ENCODE assay signal across 28 cellular contexts in the genomic region with DNA sequence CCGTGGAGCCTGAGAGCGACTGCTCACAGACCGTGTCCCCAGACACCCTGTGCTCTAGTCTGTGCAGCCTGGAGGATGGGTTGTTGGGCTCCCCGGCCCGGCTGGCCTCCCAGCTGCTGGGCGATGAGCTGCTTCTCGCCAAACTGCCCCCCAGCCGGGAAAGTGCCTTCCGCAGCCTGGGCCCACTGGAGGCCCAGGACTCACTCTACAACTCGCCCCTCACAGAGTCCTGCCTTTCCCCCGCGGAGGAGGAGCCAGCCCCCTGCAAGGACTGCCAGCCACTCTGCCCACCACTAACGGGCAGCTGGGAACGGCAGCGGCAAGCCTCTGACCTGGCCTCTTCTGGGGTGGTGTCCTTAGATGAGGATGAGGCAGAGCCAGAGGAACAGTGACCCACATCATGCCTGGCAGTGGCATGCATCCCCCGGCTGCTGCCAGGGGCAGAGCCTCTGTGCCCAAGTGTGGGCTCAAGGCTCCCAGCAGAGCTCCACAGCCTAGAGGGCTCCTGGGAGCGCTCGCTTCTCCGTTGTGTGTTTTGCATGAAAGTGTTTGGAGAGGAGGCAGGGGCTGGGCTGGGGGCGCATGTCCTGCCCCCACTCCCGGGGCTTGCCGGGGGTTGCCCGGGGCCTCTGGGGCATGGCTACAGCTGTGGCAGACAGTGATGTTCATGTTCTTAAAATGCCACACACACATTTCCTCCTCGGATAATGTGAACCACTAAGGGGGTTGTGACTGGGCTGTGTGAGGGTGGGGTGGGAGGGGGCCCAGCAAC. TPM values are rescaled to one million over a fixed set of nuclear protein-coding genes. Genes with fewer than 3 reads are reported as not detected.
A peak's percentile ranks its signal among the peaks of the same experiment; 100 is the strongest.
DNase-seq lines count a peak whose midpoint lies in the region; ATAC-seq, FAIRE-seq and TF ChIP-seq lines count a peak whose summit lies in the region.
"Had no signal": no experiment of that assay in that cellular context is flagged by ENCODE, and none has a peak within 500 bp of the region (broad histone marks: within the 10 kb centered on the region; RNA-seq: fewer than 3 reads in every experiment).

No MANE protein-coding gene starts in this region.

- H3K4me3 ChIP-seq in H1 (ENCODE audit: extremely low read depth in 1 of 4, insufficient read depth in 2 of 4, low read depth in 3 of 4, low read length in 4 of 4) (no peak overlapping the region), neuronal stem cell (ENCODE audit: low read length in 2 of 2) (no peak overlapping the region)
- H3K4me3 ChIP-seq: prostate gland, uterus had no signal

- H2BK15ac ChIP-seq in H1 (ENCODE audit: low read length) (peak overlapping the region; percentile 46; the same call in 1 of the 2 replicates), neuronal stem cell (ENCODE audit: low read length) (no peak overlapping the region)

- no peak overlapping the region; the same call in 1 of the 2 replicates for H4K8ac ChIP-seq in H1 (ENCODE audit: extremely low read depth, insufficient read depth, low read length)
- no peak overlapping the region for H4K8ac ChIP-seq in neuronal stem cell (ENCODE audit: low read depth, low read length)

- H3K14ac ChIP-seq in H1 (ENCODE audit: insufficient read length) (no peak overlapping the region), neuronal stem cell (ENCODE audit: low read length) (no peak overlapping the region)

- CTCF ChIA-PET in H1 (lab: Charles Lee; ENCODE audit: partially characterized antibody), result interaction anchor here (0.9 to 7.4 kb wide), 10 partner anchors 8 to 197 kb away, joined by 3 to 49 read pairs (median 6); partner anchors contain the start of gene FAM131A

- H3K4ac ChIP-seq in H1 (replicated peaks; ENCODE audit: insufficient read length, low read depth, low read length), result no peak overlapping the region
- H3K4ac ChIP-seq in neuronal stem cell (ENCODE audit: low read length), result no peak overlapping the region

- H3K4me1 Mint-ChIP-seq in stimulated activated naive CD8-positive, alpha-beta T cell treated with anti-CD3 and anti-CD28 coated beads, Interleukin-15, amount 100 ng/mL, for 72 hours, result peaks cover 14% of the 10 kb centered on the region
- peaks cover 11% of the 10 kb centered on the region for H3K4me1 Mint-ChIP-seq in nephron progenitor cell

- peak overlapping the region; percentile 13; the same call in 1 of the 2 replicates for H2BK5ac ChIP-seq in H1 (ENCODE audit: low read depth, low read length)
- peak overlapping the region; percentile 83 for H2BK5ac ChIP-seq in neuronal stem cell (ENCODE audit: low read length)

- POLR2A ChIA-PET in H1 (lab: Charles Lee; ENCODE audit: partially characterized antibody), result interaction anchor here (0.5 to 2.4 kb wide), 14 partner anchors 8 to 181 kb away, joined by 3 to 15 read pairs (median 4); partner anchors contain the start of genes ABCF3, CLCN2, FAM131A and POLR2H

- ATAC-seq in stimulated activated naive CD8-positive, alpha-beta T cell treated with anti-CD3 and anti-CD28 coated beads, Interleukin-15, amount 100 ng/mL, for 72 hours, result peak; percentile 14
- ATAC-seq in stimulated activated naive CD8-positive, alpha-beta T cell treated with anti-CD3 and anti-CD28 coated beads, Interleukin-15, Interleukin-2, amounts not matched to agents 100 U/mL and 50 U/mL, for 24 hours, result no peak

- H3K27ac Mint-ChIP-seq in stimulated activated naive CD8-positive, alpha-beta T cell treated with anti-CD3 and anti-CD28 coated beads, Interleukin-15, amount 100 ng/mL, for 72 hours, result no peak overlapping the region
- H3K27ac Mint-ChIP-seq in nephron progenitor cell, result no peak overlapping the region
- H3K27ac Mint-ChIP-seq: activated CD8-positive, alpha-beta T cell treated with anti-CD3 and anti-CD28 coated beads for 36 hours had no signal

- WGBS in H1 (ENCODE audit: extremely low coverage in 1 of 2, insufficient coverage in 1 of 2, insufficient read length in 1 of 2, insufficient replicate concordance in 2 of 2, low coverage in 1 of 2, low lambda C conversion rate in 2 of 2, missing lambda C conversion rate in 1 of 2), 2 experiments, result 85% methylated on average over 22 of the region's 24 CpGs; no CpG with 5 or more reads in 1 of the 2 experiments
- no CpG with 5 or more reads among the region's 24 CpGs for WGBS in neuronal stem cell (ENCODE audit: extremely low coverage in 2 of 2, insufficient read length in 2 of 2, insufficient replicate concordance in 1 of 2), 2 donors

- TF ChIP-seq RAD21 in H1 (IDR thresholded peaks at IDR 0.05 in 1 of 2, conservative IDR thresholded peaks at IDR 0.05 in 1 of 2; ENCODE audit: low read depth in 2 of 2, low read length in 2 of 2), result no peak

- H3K18ac ChIP-seq in H1 (ENCODE audit: extremely low read depth, low read length), result no peak overlapping the region
- H3K18ac ChIP-seq in neuronal stem cell (ENCODE audit: low read length), result peak overlapping the region; percentile 34

- no peak for TF ChIP-seq CTCF in H1 (IDR thresholded peaks at IDR 0.05; ENCODE audit: control extremely low read depth in 1 of 3, insufficient read depth in 1 of 3, low read depth in 1 of 3, low read length in 3 of 3)
- TF ChIP-seq CTCF in nephron progenitor cell (IDR thresholded peaks at IDR 0.05), result no peak

- H2AK5ac ChIP-seq in H1 (ENCODE audit: low read depth, low read length), result no peak overlapping the region
- H2AK5ac ChIP-seq in neuronal stem cell (ENCODE audit: low read depth, low read length), result peak overlapping the region; percentile 48

- H3K4me1 ChIP-seq in H1 (replicated peaks in 1 of 4; ENCODE audit: control insufficient read depth in 3 of 4, insufficient read depth in 4 of 4, low read length in 3 of 4) (peaks cover 0 to 10% (median 7%) of the 10 kb centered on the region in 4 experiments; a peak in 6 of 7 replicates), neuronal stem cell (ENCODE audit: control insufficient read depth in 2 of 2, insufficient read depth in 1 of 2, low read depth in 1 of 2, low read length in 2 of 2) (peaks cover 7 to 9% of the 10 kb centered on the region in 2 donors)
- H3K4me1 ChIP-seq: prostate gland, uterus had no signal

- H2BK120ac ChIP-seq in H1 (replicated peaks; ENCODE audit: low read depth, low read length) (no peak overlapping the region), neuronal stem cell (ENCODE audit: low read depth, low read length) (no peak overlapping the region)

- no peak for TF ChIP-seq POLR2A in H1 (IDR thresholded peaks at IDR 0.05; ENCODE audit: control extremely low read depth in 1 of 2, low read depth in 2 of 2, low read length in 2 of 2)

- H3K79me2 ChIP-seq in H1 (ENCODE audit: control insufficient read depth in 1 of 2, insufficient read depth in 2 of 2, low read length in 2 of 2), result no peaks in the 10 kb centered on the region; a peak in 1 of 4 replicates

- H4K91ac ChIP-seq in H1 (replicated peaks; ENCODE audit: insufficient read length, low read length), result no peak overlapping the region
- H4K91ac ChIP-seq in neuronal stem cell (ENCODE audit: low read depth, low read length, poor library complexity), result peak overlapping the region; percentile 32

- no peak overlapping the region for H3K4me3 Mint-ChIP-seq in stimulated activated naive CD8-positive, alpha-beta T cell treated with anti-CD3 and anti-CD28 coated beads, Interleukin-15, amount 100 ng/mL, for 72 hours
- H3K4me3 Mint-ChIP-seq in nephron progenitor cell, result no peak overlapping the region
- H3K4me3 Mint-ChIP-seq: activated CD8-positive, alpha-beta T cell treated with anti-CD3 and anti-CD28 coated beads for 36 hours; CD4-positive, CD25-positive, alpha-beta regulatory T cell; central memory CD8-positive, alpha-beta T cell had no signal

- H3K36me3 ChIP-seq in H1 (ENCODE audit: control insufficient read depth in 2 of 4, insufficient read depth in 4 of 4, low read length in 3 of 4) (peaks cover 0 to 16% (median 1%) of the 10 kb centered on the region in 4 experiments; a peak in 6 of 8 replicates), neuronal stem cell (replicated peaks in 1 of 2; ENCODE audit: control insufficient read depth in 2 of 2, insufficient read depth in 2 of 2, low read length in 2 of 2) (peaks cover 36 to 59% of the 10 kb centered on the region in 2 donors)
- H3K36me3 ChIP-seq: prostate gland, uterus had no signal

- peaks cover 12% of the 10 kb centered on the region for H3K36me3 Mint-ChIP-seq in nephron progenitor cell (ENCODE audit: low read depth)

- no peaks in the 10 kb centered on the region for H3K9me3 Mint-ChIP-seq in stimulated activated naive CD8-positive, alpha-beta T cell treated with anti-CD3 and anti-CD28 coated beads, Interleukin-15, amount 100 ng/mL, for 72 hours
- no peaks in the 10 kb centered on the region for H3K9me3 Mint-ChIP-seq in nephron progenitor cell
- H3K9me3 Mint-ChIP-seq: activated CD8-positive, alpha-beta T cell treated with anti-CD3 and anti-CD28 coated beads for 36 hours; CD4-positive, CD25-positive, alpha-beta regulatory T cell; central memory CD8-positive, alpha-beta T cell; H9 had no signal

- FAIRE-seq in H1 (lab: Jason Lieb, UNC), result no peak
- FAIRE-seq: GM19239 had no signal

- H3K9ac ChIP-seq in H1 (replicated peaks in 1 of 4; ENCODE audit: extremely low read depth in 1 of 4, low read depth in 3 of 4, low read length in 3 of 4), result 0 out of 7 replicates have a peak overlapping the region, but pooled peaks of 1 of the 4 experiments have one; percentile 17
- H3K9ac ChIP-seq in neuronal stem cell (ENCODE audit: low read depth, low read length, poor library complexity), result peak overlapping the region; percentile 50

- H3K9me3 ChIP-seq in H1 (ENCODE audit: insufficient read depth in 2 of 2, low read depth in 1 of 2, low read length in 1 of 2) (no peaks in the 10 kb centered on the region), neuronal stem cell (replicated peaks in 1 of 2; ENCODE audit: control insufficient read depth in 2 of 2, insufficient read depth in 1 of 2, low read depth in 1 of 2, low read length in 2 of 2) (no peaks in the 10 kb centered on the region)
- H3K9me3 ChIP-seq: prostate gland, uterus had no signal

- no peaks in the 10 kb centered on the region for H3K27me3 Mint-ChIP-seq in stimulated activated naive CD8-positive, alpha-beta T cell treated with anti-CD3 and anti-CD28 coated beads, Interleukin-15, amount 100 ng/mL, for 72 hours
- peaks cover 4% of the 10 kb centered on the region for H3K27me3 Mint-ChIP-seq in nephron progenitor cell (ENCODE audit: low read depth, poor library complexity)
- H3K27me3 Mint-ChIP-seq: activated CD8-positive, alpha-beta T cell treated with anti-CD3 and anti-CD28 coated beads for 36 hours; CD4-positive, CD25-positive, alpha-beta regulatory T cell; central memory CD8-positive, alpha-beta T cell had no signal

- no peaks in the 10 kb centered on the region; the same call in 1 of the 2 replicates for H3K79me1 ChIP-seq in H1 (ENCODE audit: low read depth, low read length)
- H3K79me1 ChIP-seq in neuronal stem cell (ENCODE audit: low read depth, low read length), result peaks cover under 1% of the 10 kb centered on the region

- no peak overlapping the region for H4K5ac ChIP-seq in H1 (ENCODE audit: insufficient read length, low read depth, low read length)

- H3K23ac ChIP-seq in H1 (ENCODE audit: insufficient read length) (no peak overlapping the region), neuronal stem cell (ENCODE audit: low read depth, low read length, poor library complexity) (peak overlapping the region; percentile 80)

- H2BK12ac ChIP-seq in H1 (ENCODE audit: low read depth, low read length), result no peak overlapping the region
- no peak overlapping the region for H2BK12ac ChIP-seq in neuronal stem cell (ENCODE audit: low read length)

- TF ChIP-seq EP300 in H1 (IDR thresholded peaks at IDR 0.05; ENCODE audit: borderline replicate concordance in 1 of 2, low read depth in 2 of 2, low read length in 2 of 2), result no peak

- DNase-seq in stimulated activated naive CD8-positive, alpha-beta T cell treated with anti-CD3 and anti-CD28 coated beads, Interleukin-15, amount 100 ng/mL, for 72 hours, result no peak
- DNase-seq in stimulated activated naive CD8-positive, alpha-beta T cell treated with anti-CD3 and anti-CD28 coated beads, Interleukin-15, Interleukin-2, amounts not matched to agents 100 U/mL and 50 U/mL, for 24 hours, result no peak
- DNase-seq in H1 (ENCODE audit: low read depth in 1 of 2, low spot score in 2 of 2) (no peak), neuronal stem cell (ENCODE audit: low spot score) (no peak), hippocampal formation (lab: John Stamatoyannopoulos, UW) (no peak), nephron progenitor cell (no peak), DMS153 treated with DMSO at 0.1 percent for 48 hours (lab: John Stamatoyannopoulos, UW; ENCODE audit: unreplicated experiment) (no peak)
- no peak for DNase-seq in stimulated activated CD4-positive, alpha-beta T cell treated with anti-CD3 and anti-CD28 coated beads, Interleukin-1b, Interleukin-23, amount 100 ng/mL, for 48 hours
- DNase-seq: activated CD8-positive, alpha-beta T cell treated with anti-CD3 and anti-CD28 coated beads for 36 hours; activated naive CD4-positive, alpha-beta T cell; activated T-cell treated with anti-CD3 and anti-CD28 coated beads, Interleukin-2, amount 50 U/mL, for 1 hour; amniotic stem cell; GF-D8; NCI-H1092; NCI-H446 treated with DMSO at 0.1 percent for 48 hours; stimulated activated CD4-positive, alpha-beta T cell treated with anti-CD3 and anti-CD28 coated beads, Interleukin-4, amount 100 ng/mL, for 24 hours; uterus had no signal

- H3K23me2 ChIP-seq in H1 (ENCODE audit: low read depth, low read length), result no peaks in the 10 kb centered on the region

- no peak overlapping the region for H3K56ac ChIP-seq in H1 (replicated peaks; ENCODE audit: insufficient read length, low read depth, low read length)

- peaks cover 4 to 18% of the 10 kb centered on the region in 2 experiments for H4K20me1 ChIP-seq in H1 (replicated peaks in 1 of 2; ENCODE audit: control insufficient read depth in 1 of 2, insufficient read depth in 2 of 2, low read length in 2 of 2)

- no peak overlapping the region for H2BK20ac ChIP-seq in H1 (ENCODE audit: low read length)

- H2AFZ ChIP-seq in H1 (ENCODE audit: low read length) (no peak overlapping the region), neuronal stem cell (ENCODE audit: low read length) (no peak overlapping the region)

- H3K4me2 ChIP-seq in H1 (ENCODE audit: insufficient read depth in 1 of 2, low read depth in 2 of 2, low read length in 2 of 2) (no peak overlapping the region), neuronal stem cell (ENCODE audit: insufficient read depth, low read length, poor library complexity, severe bottlenecking) (no peak overlapping the region)

- H3K27ac ChIP-seq in H1 (ENCODE audit: low read depth, low read length) (no peak overlapping the region), neuronal stem cell (replicated peaks; ENCODE audit: low read length) (peak overlapping the region; percentile 66)
- H3K27ac ChIP-seq: uterus had no signal

- H3K27me3 ChIP-seq in H1 (replicated peaks in 1 of 4; ENCODE audit: control insufficient read depth in 3 of 4, extremely low read depth in 1 of 4, insufficient read depth in 3 of 4, low read length in 3 of 4) (no peaks in the 10 kb centered on the region), neuronal stem cell (ENCODE audit: control insufficient read depth in 3 of 3, insufficient read depth in 3 of 3, low read depth in 1 of 3, low read length in 3 of 3) (no peaks in the 10 kb centered on the region)
- H3K27me3 ChIP-seq: uterus had no signal

RNA-seq across cellular contexts. Expression of gene FAM131A, which starts 7.4 kb away (rescaled TPM):
- total RNA-seq in H1 (2021; fragmentation: NEBNext Ultra II Directional; extraction: Animal tissue kit (Norgen Biotek cat#: 25700)), result 15.4 and 16.0 TPM in 2 replicates
- polyA plus RNA-seq in H1 (2011; rRNA removed), result 21.9 and 35.3 TPM in 2 replicates
- 27.7 TPM for polyA plus RNA-seq in H1 (2011; cell fraction: cytosol; rRNA removed)
- 29.2 TPM for polyA plus RNA-seq in H1 (2011; cell fraction: nucleus; rRNA removed)
- 10.0 to 18.5 TPM (median 15.4 TPM) in 4 replicates for polyA plus RNA-seq in H1 (2012, experiment 1 of 2)
- polyA plus RNA-seq in H1 (2012, experiment 2 of 2), result 12.7 TPM
- polyA plus RNA-seq in H1 (2013, experiment 1 of 2), result 9.2 TPM
- polyA plus RNA-seq in H1 (2013, experiment 2 of 2), result 8.7 TPM
- 8.8 and 13.9 TPM in 2 replicates for polyA minus RNA-seq in H1 (2011; rRNA and poly(A)+ RNA removed)
- polyA minus RNA-seq in H1 (2011; cell fraction: cytosol; rRNA and poly(A)+ RNA removed), result 7.0 TPM
- 12.1 TPM for polyA minus RNA-seq in H1 (2011; cell fraction: nucleus; rRNA and poly(A)+ RNA removed)
- 16.7 TPM for polyA plus RNA-seq in neuronal stem cell (2013, experiment 1 of 2)
- polyA plus RNA-seq in neuronal stem cell (2013, experiment 2 of 2), result 15.7 TPM

RNA-seq across cellular contexts. Expression of gene CLCN2, which starts 16.6 kb away (rescaled TPM):
- 11.8 and 13.7 TPM in 2 replicates for total RNA-seq in H1 (2021; fragmentation: NEBNext Ultra II Directional; extraction: Animal tissue kit (Norgen Biotek cat#: 25700))
- 16.1 and 20.7 TPM in 2 replicates for polyA plus RNA-seq in H1 (2011; rRNA removed)
- polyA plus RNA-seq in H1 (2011; cell fraction: cytosol; rRNA removed), result 11.9 TPM
- polyA plus RNA-seq in H1 (2011; cell fraction: nucleus; rRNA removed), result 101 TPM
- polyA plus RNA-seq in H1 (2012, experiment 1 of 2), result 10.2 to 14.4 TPM (median 13.8 TPM) in 4 replicates
- polyA plus RNA-seq in H1 (2012, experiment 2 of 2), result 9.8 TPM
- polyA plus RNA-seq in H1 (2013, experiment 1 of 2), result 12.1 TPM
- 9.9 TPM for polyA plus RNA-seq in H1 (2013, experiment 2 of 2)
- 21.6 and 30.2 TPM in 2 replicates for polyA minus RNA-seq in H1 (2011; rRNA and poly(A)+ RNA removed)
- 10.0 TPM for polyA minus RNA-seq in H1 (2011; cell fraction: cytosol; rRNA and poly(A)+ RNA removed)
- 57.3 TPM for polyA minus RNA-seq in H1 (2011; cell fraction: nucleus; rRNA and poly(A)+ RNA removed)
- 18.1 TPM for polyA plus RNA-seq in neuronal stem cell (2013, experiment 1 of 2)
- polyA plus RNA-seq in neuronal stem cell (2013, experiment 2 of 2), result 18.8 TPM

RNA-seq across cellular contexts. Expression of gene POLR2H, which starts 16.7 kb away (rescaled TPM):
- total RNA-seq in H1 (2021; fragmentation: NEBNext Ultra II Directional; extraction: Animal tissue kit (Norgen Biotek cat#: 25700)), result 113 and 118 TPM in 2 replicates
- 253 and 335 TPM in 2 replicates for polyA plus RNA-seq in H1 (2011; rRNA removed)
- polyA plus RNA-seq in H1 (2011; cell fraction: cytosol; rRNA removed), result 372 TPM
- 132 TPM for polyA plus RNA-seq in H1 (2011; cell fraction: nucleus; rRNA removed)
- 156 to 183 TPM (median 164 TPM) in 4 replicates for polyA plus RNA-seq in H1 (2012, experiment 1 of 2)
- 190 TPM for polyA plus RNA-seq in H1 (2012, experiment 2 of 2)
- 109 TPM for polyA plus RNA-seq in H1 (2013, experiment 1 of 2)
- polyA plus RNA-seq in H1 (2013, experiment 2 of 2), result 115 TPM
- 65.8 and 81.4 TPM in 2 replicates for polyA minus RNA-seq in H1 (2011; rRNA and poly(A)+ RNA removed)
- 55.6 TPM for polyA minus RNA-seq in H1 (2011; cell fraction: cytosol; rRNA and poly(A)+ RNA removed)
- 54.6 TPM for polyA minus RNA-seq in H1 (2011; cell fraction: nucleus; rRNA and poly(A)+ RNA removed)
- polyA plus RNA-seq in neuronal stem cell (2013, experiment 1 of 2), result 80.4 TPM
- 80.9 TPM for polyA plus RNA-seq in neuronal stem cell (2013, experiment 2 of 2)

RNA-seq across cellular contexts. Expression of gene EIF4G1, which starts 30.4 kb away (rescaled TPM):
- 473 and 480 TPM in 2 replicates for total RNA-seq in H1 (2021; fragmentation: NEBNext Ultra II Directional; extraction: Animal tissue kit (Norgen Biotek cat#: 25700))
- 318 and 421 TPM in 2 replicates for polyA plus RNA-seq in H1 (2011; rRNA removed)
- 188 TPM for polyA plus RNA-seq in H1 (2011; cell fraction: cytosol; rRNA removed)
- 535 TPM for polyA plus RNA-seq in H1 (2011; cell fraction: nucleus; rRNA removed)
- 236 to 375 TPM (median 350 TPM) in 4 replicates for polyA plus RNA-seq in H1 (2012, experiment 1 of 2)
- polyA plus RNA-seq in H1 (2012, experiment 2 of 2), result 251 TPM
- polyA plus RNA-seq in H1 (2013, experiment 1 of 2), result 278 TPM
- 258 TPM for polyA plus RNA-seq in H1 (2013, experiment 2 of 2)
- polyA minus RNA-seq in H1 (2011; rRNA and poly(A)+ RNA removed), result 334 and 358 TPM in 2 replicates
- polyA minus RNA-seq in H1 (2011; cell fraction: cytosol; rRNA and poly(A)+ RNA removed), result 203 TPM
- 138 TPM for polyA minus RNA-seq in H1 (2011; cell fraction: nucleus; rRNA and poly(A)+ RNA removed)
- 102 TPM for polyA plus RNA-seq in neuronal stem cell (2013, experiment 1 of 2)
- 99.2 TPM for polyA plus RNA-seq in neuronal stem cell (2013, experiment 2 of 2)

RNA-seq across cellular contexts. Expression of gene THPO, which starts 33.2 kb away (rescaled TPM):
- 0.40 and 1.2 TPM in 2 replicates for total RNA-seq in H1 (2021; fragmentation: NEBNext Ultra II Directional; extraction: Animal tissue kit (Norgen Biotek cat#: 25700))
- 0.82 and 1.4 TPM in 2 replicates for polyA plus RNA-seq in H1 (2011; rRNA removed)
- polyA plus RNA-seq in H1 (2011; cell fraction: cytosol; rRNA removed), result 0.56 TPM
- polyA plus RNA-seq in H1 (2011; cell fraction: nucleus; rRNA removed), result 0.94 TPM
- polyA plus RNA-seq in H1 (2012, experiment 1 of 2), result 0.68 to 1.2 TPM (median 0.87 TPM) in 4 replicates
- 0.66 TPM for polyA plus RNA-seq in H1 (2012, experiment 2 of 2)
- 0.43 TPM for polyA plus RNA-seq in H1 (2013, experiment 1 of 2)
- polyA plus RNA-seq in H1 (2013, experiment 2 of 2), result 0.53 TPM
- polyA minus RNA-seq in H1 (2011; rRNA and poly(A)+ RNA removed), result 0.37 and 1.0 TPM in 2 replicates
- polyA minus RNA-seq in H1 (2011; cell fraction: cytosol; rRNA and poly(A)+ RNA removed), result 1.2 TPM
- polyA minus RNA-seq in H1 (2011; cell fraction: nucleus; rRNA and poly(A)+ RNA removed), result 0.50 TPM
- polyA plus RNA-seq in neuronal stem cell (2013, experiment 1 of 2), result 1.4 TPM
- 1.7 TPM for polyA plus RNA-seq in neuronal stem cell (2013, experiment 2 of 2)
- total RNA-seq: activated CD8-positive, alpha-beta T cell treated with anti-CD3 and anti-CD28 coated beads for 36 hours; CD4-positive, CD25-positive, alpha-beta regulatory T cell; esophagus mucosa; HT1080; LHCN-M2; mononuclear cell; prostate gland; RPMI7951 had no signal
- polyA plus RNA-seq: AG04450; CD4-positive, CD25-positive, alpha-beta regulatory T cell had no signal
